In the genomic region with DNA sequence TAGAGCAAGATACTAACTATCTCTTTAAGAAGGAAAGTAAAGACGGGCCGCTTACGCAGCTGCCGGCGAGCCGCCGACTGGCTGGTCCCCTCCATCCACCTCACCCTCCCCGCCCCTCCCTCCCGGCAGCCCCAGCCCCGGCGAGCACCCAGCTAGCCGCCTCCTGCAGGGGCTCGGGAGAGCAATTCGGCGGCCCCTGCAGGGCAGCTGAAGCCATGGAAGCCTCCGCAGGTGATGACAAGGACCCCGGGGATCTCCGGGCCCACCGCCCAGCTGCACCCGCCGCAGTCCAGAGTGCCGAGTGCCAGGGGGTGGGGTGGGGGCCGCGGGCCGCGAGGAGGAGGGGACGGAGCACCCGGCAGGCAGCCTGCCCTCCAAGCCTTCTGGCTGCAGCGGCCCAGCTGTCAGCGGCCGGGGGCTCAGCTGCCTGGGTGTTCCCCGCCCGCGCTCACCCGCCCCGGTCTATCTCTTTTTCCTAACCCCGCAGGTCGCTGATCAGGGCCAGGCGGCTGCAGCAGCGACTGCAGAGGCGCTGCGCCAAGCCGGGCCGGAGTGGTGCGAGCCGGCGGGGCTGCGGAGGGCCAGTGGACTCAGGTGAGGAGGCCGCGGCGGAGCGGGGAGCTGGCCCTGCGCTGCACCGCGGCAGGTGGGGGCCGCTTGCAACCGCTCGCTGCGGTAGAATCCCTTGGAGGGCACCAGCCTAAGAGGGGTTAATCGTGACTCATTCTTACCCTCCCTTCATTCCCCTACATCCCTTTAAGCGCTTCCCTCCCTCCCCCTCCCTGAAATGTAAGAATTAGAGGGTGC, we compare ENCODE assay signal across 8 cellular contexts. TPM values are rescaled to one million over a fixed set of nuclear protein-coding genes. Genes with fewer than 3 reads are reported as not detected.
DNase-seq lines count a peak whose midpoint lies in the region; ATAC-seq and TF ChIP-seq lines count a peak whose summit lies in the region.

SNPH (plus strand) TSS at position 128 of the 807 bp plus-strand sequence. CDS start 29,946 bp downstream, outside the sequence.

- H3K4me1 ChIP-seq in BLaER1, result peaks cover 13% of the 10 kb centered on the region; the same call in 1 of the 2 replicates

- no peaks in the 10 kb centered on the region for H4K20me1 ChIP-seq in BLaER1

- H3K27ac ChIP-seq in BLaER1 (no peak within 1 kb of the TSS), coronary artery (peak within 1 kb of the TSS; percentile 17 to 71)

- H3K4me2 ChIP-seq in BLaER1, result peak within 1 kb of the TSS; percentile 95

- peak within 1 kb of the TSS; percentile 28; the same call in 1 of the 2 replicates for H3K9ac ChIP-seq in BLaER1

- ATAC-seq in GM21619 (IDR thresholded peaks at IDR 0.05; ENCODE audit: unreplicated experiment) (peak; percentile 80), left colon (peak; percentile 95)

- no peak for TF ChIP-seq CTCF in coronary artery (IDR thresholded peaks at IDR 0.05)

- peak; percentile 80 for DNase-seq in NCI-H2171 treated with DMSO at 0.1 percent for 48 hours (lab: John Stamatoyannopoulos, UW)
- peak; percentile 74 for DNase-seq in activated CD4-positive, alpha-beta T cell treated with anti-CD3 and anti-CD28 coated beads, Interleukin-2, amount 50 U/mL, for 1 hour
- peak; percentile 81 for DNase-seq in coronary artery (ENCODE audit: low spot score)
- peak; percentile 78 to 83 for DNase-seq in left colon
- peak; percentile 30 to 70 (median 50) for DNase-seq in stimulated activated CD4-positive, alpha-beta T cell treated with anti-CD3 and anti-CD28 coated beads, Interleukin-1b, Interleukin-23, amount 100 ng/mL, for 24 hours (ENCODE audit: low read depth in 4 of 4, low spot score in 1 of 4)
- DNase-seq in pons (ENCODE audit: low spot score), result no peak

- H3K4me3 ChIP-seq in BLaER1 (peak within 1 kb of the TSS; percentile 67), coronary artery (peak within 1 kb of the TSS; percentile 97)

- peaks cover 16% of the 10 kb centered on the region for H3K9me3 ChIP-seq in BLaER1

- intact Hi-C loops in left colon (cut with DNase I, micrococcal nuclease), result no loop called here

- peaks cover 37% of the 10 kb centered on the region; the same call in 1 of the 2 replicates for H3K27me3 ChIP-seq in BLaER1

- H3K36me3 ChIP-seq in BLaER1, result no peaks in the 10 kb centered on the region

RNA-seq across cellular contexts. Expression of gene SNPH, which starts in this region (rescaled TPM):
- 1 to 10 TPM; 1.4 to 2.4 TPM for total RNA-seq in left colon
